19 cellular contexts compared by ENCODE assay signal in the genomic region with DNA sequence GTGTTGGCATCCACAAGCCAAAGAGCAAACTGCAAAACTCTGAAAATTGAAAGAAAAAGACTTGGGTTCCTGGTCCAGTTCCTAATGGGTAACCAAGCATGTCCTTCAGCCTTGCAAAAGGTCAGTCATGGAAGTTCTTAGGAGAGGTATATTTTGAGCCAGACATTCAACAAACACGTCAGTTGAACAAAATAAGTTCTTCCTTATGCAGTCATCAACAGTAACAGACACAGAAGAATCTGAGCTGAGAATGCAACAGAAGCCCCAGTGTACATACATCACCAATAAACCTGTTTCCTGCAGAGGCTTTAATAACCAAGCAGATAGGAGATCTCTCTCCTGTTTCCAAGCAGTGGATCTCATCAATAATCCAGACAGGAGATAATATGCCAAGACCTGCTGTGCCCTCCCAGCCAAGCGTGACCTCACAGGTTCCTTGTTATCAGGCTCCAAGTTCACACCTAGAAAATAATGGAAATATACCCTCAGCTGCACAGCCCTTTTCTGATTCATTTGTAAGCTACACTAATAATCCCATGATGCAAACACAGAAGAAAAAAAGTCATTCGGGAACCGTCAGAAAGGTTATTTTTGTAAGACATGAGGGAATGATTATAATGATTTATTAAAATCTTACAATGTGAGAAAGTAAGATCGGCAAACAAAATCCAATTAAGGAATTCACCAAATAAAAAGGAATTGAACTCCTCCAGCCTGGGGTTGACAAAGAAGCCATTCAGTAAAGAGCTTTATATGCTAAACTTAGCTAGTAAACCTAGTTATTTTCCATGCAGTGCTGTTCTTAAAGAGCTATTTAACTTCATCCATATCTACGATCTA.
DNase-seq lines count a peak whose midpoint lies in the region; ATAC-seq and TF ChIP-seq lines count a peak whose summit lies in the region.
"Had no signal": no experiment of that assay in that cellular context is flagged by ENCODE, and none has a peak within 500 bp of the region (broad histone marks: within the 10 kb centered on the region; RNA-seq: fewer than 3 reads in every experiment).

No MANE protein-coding gene starts in this region.

- POLR2A ChIA-PET in PC-3 (lab: Charles Lee; ENCODE audit: unreplicated experiment), result no interaction called here
- POLR2A ChIA-PET in CD4-positive, alpha-beta memory T cell (lab: Charles Lee; ENCODE audit: partially characterized antibody), result no interaction called here

- TF ChIP-seq EP300 in neural cell (conservative IDR thresholded peaks at IDR 0.05; ENCODE audit: poor library complexity, severe bottlenecking), result no peak

- H2AFZ ChIP-seq in neural cell (ENCODE audit: low read depth, low read length) (no peak overlapping the region), PC-3 (ENCODE audit: low read length) (no peak overlapping the region)

- H3K27me3 ChIP-seq in neural cell (ENCODE audit: insufficient read depth, low read depth, low read length) (no peaks in the 10 kb centered on the region), PC-3 (ENCODE audit: low read length) (peaks cover 87% of the 10 kb centered on the region)
- H3K27me3 ChIP-seq in CD4-positive, alpha-beta memory T cell (ENCODE audit: insufficient read depth, low read length), result peaks cover 2% of the 10 kb centered on the region
- H3K27me3 ChIP-seq: breast epithelium, heart right ventricle, right lobe of liver had no signal

- H3K27ac Mint-ChIP-seq in chondrocyte (ENCODE audit: unreplicated experiment), result peak overlapping the region; percentile 20
- no peak overlapping the region for H3K27ac Mint-ChIP-seq in CD4-positive, alpha-beta memory T cell
- H3K27ac Mint-ChIP-seq: activated CD4-positive, alpha-beta memory T cell treated with anti-CD3 and anti-CD28 coated beads, Interleukin-2, amount 10 ng/mL, durations not matched to agents 7 days and 5 days; activated naive CD8-positive, alpha-beta T cell; memory B cell had no signal

- ATAC-seq in PC-3, result no peak
- ATAC-seq in GM18519 (IDR thresholded peaks at IDR 0.05; ENCODE audit: low FRiP score, unreplicated experiment), result no peak
- ATAC-seq: heart right ventricle, right lobe of liver had no signal

- intact Hi-C loops in PC-3 (cut with micrococcal nuclease), result no loop called here
- intact Hi-C loops in CD4-positive, alpha-beta memory T cell (cut with micrococcal nuclease), result no loop called here

- DNase-seq in COLO829 (ENCODE audit: low spot score) (peak; percentile 77), NCI-H146 treated with DMSO at 0.1 percent for 48 hours (lab: John Stamatoyannopoulos, UW; ENCODE audit: unreplicated experiment) (peak; percentile 83), chondrocyte (ENCODE audit: low spot score) (no peak), PC-3 (no peak)
- DNase-seq in activated CD4-positive, alpha-beta T cell treated with anti-CD3 and anti-CD28 coated beads, Interleukin-2, amount 50 U/mL, for 48 hours, result no peak
- no peak for DNase-seq in CD4-positive, alpha-beta memory T cell
- DNase-seq: activated CD4-positive, alpha-beta memory T cell treated with anti-CD3 and anti-CD28 coated beads, Interleukin-2, amount 10 ng/mL, durations not matched to agents 7 days and 5 days; activated T-cell treated with anti-CD3 and anti-CD28 coated beads, Interleukin-2, amount 50 U/mL, for 48 hours; COR-L47; GOT3; heart right ventricle; right lobe of liver; stimulated activated CD4-positive, alpha-beta T cell treated with anti-CD3 and anti-CD28 coated beads, Interleukin-1b, Interleukin-23, amount 100 ng/mL, for 48 hours had no signal

- H3K36me3 Mint-ChIP-seq in chondrocyte (ENCODE audit: low read depth), result peaks cover 14% of the 10 kb centered on the region
- no peaks in the 10 kb centered on the region for H3K36me3 Mint-ChIP-seq in CD4-positive, alpha-beta memory T cell
- H3K36me3 Mint-ChIP-seq: activated naive CD8-positive, alpha-beta T cell; memory B cell had no signal

- no peaks in the 10 kb centered on the region for H3K9me3 Mint-ChIP-seq in chondrocyte (ENCODE audit: low read depth)
- peaks cover 0 to 2% (median 0%) of the 10 kb centered on the region in 8 donors for H3K9me3 Mint-ChIP-seq in CD4-positive, alpha-beta memory T cell
- H3K9me3 Mint-ChIP-seq: activated CD4-positive, alpha-beta memory T cell treated with anti-CD3 and anti-CD28 coated beads, Interleukin-2, amount 10 ng/mL, durations not matched to agents 7 days and 5 days; neural crest cell had no signal

- no peak for TF ChIP-seq RAD21 in neural cell (conservative IDR thresholded peaks at IDR 0.05)

- no peaks in the 10 kb centered on the region for H3K36me3 ChIP-seq in neural cell (ENCODE audit: insufficient read depth, low read length)
- no peaks in the 10 kb centered on the region for H3K36me3 ChIP-seq in PC-3 (ENCODE audit: low read depth, low read length)
- H3K36me3 ChIP-seq in CD4-positive, alpha-beta memory T cell (ENCODE audit: insufficient read depth, low read length), result no peaks in the 10 kb centered on the region
- H3K36me3 ChIP-seq: breast epithelium, heart right ventricle, right lobe of liver had no signal

- CTCF ChIA-PET in PC-3 (lab: Charles Lee), result interaction anchor here (0.7 kb wide), 1 partner anchor 105 kb away, joined by 6 read pairs; no protein-coding TSS in a partner anchor
- CTCF ChIA-PET in CD4-positive, alpha-beta memory T cell (lab: Charles Lee; ENCODE audit: partially characterized antibody), result no interaction called here

- H3K4me1 Mint-ChIP-seq in chondrocyte (ENCODE audit: low read depth), result peaks cover 49% of the 10 kb centered on the region
- no peaks in the 10 kb centered on the region for H3K4me1 Mint-ChIP-seq in CD4-positive, alpha-beta memory T cell
- H3K4me1 Mint-ChIP-seq: activated CD4-positive, alpha-beta memory T cell treated with anti-CD3 and anti-CD28 coated beads, Interleukin-2, amount 10 ng/mL, durations not matched to agents 7 days and 5 days; memory B cell had no signal

- H3K79me2 ChIP-seq in neural cell (replicated peaks; ENCODE audit: insufficient read depth, low read length) (no peaks in the 10 kb centered on the region), PC-3 (ENCODE audit: low read length) (no peaks in the 10 kb centered on the region)

- no peaks in the 10 kb centered on the region for H3K9me3 ChIP-seq in neural cell (ENCODE audit: low read length)
- no peaks in the 10 kb centered on the region for H3K9me3 ChIP-seq in PC-3 (ENCODE audit: low read length)
- H3K9me3 ChIP-seq in CD4-positive, alpha-beta memory T cell (ENCODE audit: control insufficient read depth in 1 of 2, low read length in 2 of 2), result no peaks in the 10 kb centered on the region
- H3K9me3 ChIP-seq: breast epithelium, heart right ventricle, right lobe of liver had no signal

- H3F3A ChIP-seq in neural cell (ENCODE audit: insufficient read depth, low read length, poor library complexity, severe bottlenecking), result no peaks in the 10 kb centered on the region
- H3F3A ChIP-seq in PC-3 (ENCODE audit: low read length, unreplicated experiment), result no peaks in the 10 kb centered on the region

- no peaks in the 10 kb centered on the region for H3K4me1 ChIP-seq in PC-3 (ENCODE audit: insufficient read depth, low read length)
- H3K4me1 ChIP-seq in CD4-positive, alpha-beta memory T cell (ENCODE audit: insufficient read depth, low read length), result no peaks in the 10 kb centered on the region
- H3K4me1 ChIP-seq: breast epithelium, right lobe of liver had no signal

- H4K20me1 ChIP-seq in neural cell (ENCODE audit: insufficient read depth), result no peaks in the 10 kb centered on the region
- H4K20me1 ChIP-seq in PC-3 (ENCODE audit: low read length), result no peaks in the 10 kb centered on the region

- H3K4me2 ChIP-seq in neural cell (ENCODE audit: low read length) (no peak overlapping the region), PC-3 (ENCODE audit: low read length) (no peak overlapping the region)

- no peak overlapping the region for H3K4me3 Mint-ChIP-seq in chondrocyte (ENCODE audit: unreplicated experiment)
- no peak overlapping the region for H3K4me3 Mint-ChIP-seq in CD4-positive, alpha-beta memory T cell
- H3K4me3 Mint-ChIP-seq: activated CD4-positive, alpha-beta memory T cell treated with anti-CD3 and anti-CD28 coated beads, Interleukin-2, amount 10 ng/mL, durations not matched to agents 7 days and 5 days; activated naive CD8-positive, alpha-beta T cell; memory B cell; neural crest cell had no signal

- no peaks in the 10 kb centered on the region for H3K9me2 ChIP-seq in neural cell (ENCODE audit: insufficient read depth, low read length)
- H3K9me2 ChIP-seq in PC-3 (replicated peaks; ENCODE audit: low read length), result no peaks in the 10 kb centered on the region

- TF ChIP-seq CTCF in chondrocyte (IDR thresholded peaks at IDR 0.05), result no peak
- TF ChIP-seq CTCF in neural cell (IDR thresholded peaks at IDR 0.05; ENCODE audit: poor library complexity, severe bottlenecking), result no peak
- TF ChIP-seq CTCF in PC-3 (conservative IDR thresholded peaks at IDR 0.05; ENCODE audit: low read depth, low read length), result no peak

- no peaks in the 10 kb centered on the region for H3K27me3 Mint-ChIP-seq in chondrocyte (ENCODE audit: low read depth)
- peaks cover 4 to 11% of the 10 kb centered on the region in 2 donors for H3K27me3 Mint-ChIP-seq in CD4-positive, alpha-beta memory T cell

- no TSS peak for BruUV-seq in PC-3 (replicated peaks; lab: Mats Ljungman, UMichigan)

- H3K4me3 ChIP-seq in neural cell (ENCODE audit: low read length), result peak overlapping the region; percentile 58
- no peak overlapping the region for H3K4me3 ChIP-seq in PC-3 (ENCODE audit: low read length)
- H3K4me3 ChIP-seq in CD4-positive, alpha-beta memory T cell (ENCODE audit: low read length in 2 of 2), result no peak overlapping the region
- H3K4me3 ChIP-seq: breast epithelium, heart right ventricle, right lobe of liver had no signal

- H3K27ac ChIP-seq in neural cell (ENCODE audit: low read length) (no peak overlapping the region), PC-3 (ENCODE audit: low read length) (no peak overlapping the region)
- no peak overlapping the region for H3K27ac ChIP-seq in CD4-positive, alpha-beta memory T cell (ENCODE audit: low read depth, low read length)
- H3K27ac ChIP-seq: breast epithelium, heart right ventricle, right lobe of liver had no signal

- H3K9ac ChIP-seq in neural cell (ENCODE audit: low read length) (no peak overlapping the region), PC-3 (ENCODE audit: low read length) (no peak overlapping the region)

TF ChIP-seq in neural cell, 6 proteins besides CTCF, POLR2A, EP300 and RAD21 (continues in another document):
- TF ChIP-seq POLR2AphosphoS5 (IDR thresholded peaks at IDR 0.05), result peak; percentile 21
- TF ChIP-seq EZH2 (IDR thresholded peaks at IDR 0.05; ENCODE audit: borderline replicate concordance, insufficient read depth, low read length, poor library complexity, severe bottlenecking), result no peak
- no peak for TF ChIP-seq TAF1 (IDR thresholded peaks at IDR 0.05; ENCODE audit: low read depth)
- TF ChIP-seq SMC3 (conservative IDR thresholded peaks at IDR 0.05; ENCODE audit: poor library complexity), result no peak
- no peak for TF ChIP-seq MXI1 (conservative IDR thresholded peaks at IDR 0.05; ENCODE audit: poor library complexity, severe bottlenecking)

Comparison
In these comparisons a context has a peak if more than half of its experiments do, and no peak if none do; other contexts are left out.
1. DNase-seq: peak in COLO829 (single experiment) and NCI-H146 treated with DMSO at 0.1 percent for 48 hours (single experiment); none in chondrocyte (single experiment), activated CD4-positive, alpha-beta T cell treated with anti-CD3 and anti-CD28 coated beads, Interleukin-2, amount 50 U/mL, for 48 hours (0 of 2), PC-3 (single experiment) and CD4-positive, alpha-beta memory T cell (0 of 5).